8 cellular contexts compared by ENCODE assay signal in the genomic region with DNA sequence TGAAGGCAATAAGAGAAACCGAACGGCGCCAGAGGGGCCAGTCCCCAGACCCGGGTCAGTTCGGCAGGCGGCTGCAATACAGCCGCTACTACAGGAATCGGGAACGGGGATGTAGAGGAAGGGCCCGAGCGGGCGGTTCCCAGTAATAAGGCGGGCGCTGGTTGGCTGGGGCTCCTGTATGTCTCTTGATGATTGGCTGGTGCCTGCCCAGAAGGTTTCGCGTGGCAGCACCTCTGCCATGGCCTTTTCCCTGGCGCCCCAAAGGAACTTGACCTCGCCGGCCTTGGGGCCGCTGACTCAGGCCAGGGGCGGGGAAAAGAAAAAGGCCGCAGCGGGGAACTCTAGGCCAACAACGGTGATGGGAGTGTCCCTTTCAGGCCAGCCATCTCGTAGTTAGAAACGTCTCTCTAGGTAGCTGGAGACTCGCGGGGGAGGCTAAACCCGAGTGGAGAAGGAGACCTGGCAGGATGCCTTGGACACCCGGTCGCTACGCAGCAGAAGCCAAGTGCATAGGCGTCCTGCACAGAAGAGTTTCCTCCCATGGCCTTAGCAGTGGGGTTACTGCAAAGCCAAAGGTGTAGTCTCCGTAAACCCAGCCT. TPM values are rescaled to one million over a fixed set of nuclear protein-coding genes. Genes with fewer than 3 reads are reported as not detected.
DNase-seq lines count a peak whose midpoint lies in the region; ATAC-seq and TF ChIP-seq lines count a peak whose summit lies in the region.

A gene with protein sequence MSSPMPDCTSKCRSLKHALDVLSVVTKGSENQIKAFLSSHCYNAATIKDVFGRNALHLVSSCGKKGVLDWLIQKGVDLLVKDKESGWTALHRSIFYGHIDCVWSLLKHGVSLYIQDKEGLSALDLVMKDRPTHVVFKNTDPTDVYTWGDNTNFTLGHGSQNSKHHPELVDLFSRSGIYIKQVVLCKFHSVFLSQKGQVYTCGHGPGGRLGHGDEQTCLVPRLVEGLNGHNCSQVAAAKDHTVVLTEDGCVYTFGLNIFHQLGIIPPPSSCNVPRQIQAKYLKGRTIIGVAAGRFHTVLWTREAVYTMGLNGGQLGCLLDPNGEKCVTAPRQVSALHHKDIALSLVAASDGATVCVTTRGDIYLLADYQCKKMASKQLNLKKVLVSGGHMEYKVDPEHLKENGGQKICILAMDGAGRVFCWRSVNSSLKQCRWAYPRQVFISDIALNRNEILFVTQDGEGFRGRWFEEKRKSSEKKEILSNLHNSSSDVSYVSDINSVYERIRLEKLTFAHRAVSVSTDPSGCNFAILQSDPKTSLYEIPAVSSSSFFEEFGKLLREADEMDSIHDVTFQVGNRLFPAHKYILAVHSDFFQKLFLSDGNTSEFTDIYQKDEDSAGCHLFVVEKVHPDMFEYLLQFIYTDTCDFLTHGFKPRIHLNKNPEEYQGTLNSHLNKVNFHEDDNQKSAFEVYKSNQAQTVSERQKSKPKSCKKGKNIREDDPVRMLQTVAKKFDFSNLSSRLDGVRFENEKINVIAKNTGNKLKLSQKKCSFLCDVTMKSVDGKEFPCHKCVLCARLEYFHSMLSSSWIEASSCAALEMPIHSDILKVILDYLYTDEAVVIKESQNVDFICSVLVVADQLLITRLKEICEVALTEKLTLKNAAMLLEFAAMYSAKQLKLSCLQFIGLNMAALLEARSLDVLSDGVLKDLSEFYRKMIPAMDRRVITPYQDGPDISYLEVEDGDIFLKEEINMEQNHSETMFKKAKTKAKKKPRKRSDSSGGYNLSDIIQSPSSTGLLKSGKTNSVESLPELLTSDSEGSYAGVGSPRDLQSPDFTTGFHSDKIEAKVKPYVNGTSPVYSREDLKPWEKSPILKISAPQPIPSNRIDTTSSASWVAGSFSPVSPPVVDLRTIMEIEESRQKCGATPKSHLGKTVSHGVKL (N-terminal part only) (minus strand): TSS at position 111 of the 599 bp plus-strand sequence. CDS start 7,258 bp downstream, outside the sequence.

- TF ChIP-seq CTCF in CD8-positive, alpha-beta T cell (IDR thresholded peaks at IDR 0.05) = no peak

- intact Hi-C loops in CD8-positive, alpha-beta T cell (cut with DNase I, micrococcal nuclease) = loop anchor here (1.0 to 10.0 kb wide), 10 partner anchors 495 to 1980 kb away; a partner anchor contains a TSS

- peak; percentile 85 for ATAC-seq in CD8-positive, alpha-beta T cell
- ATAC-seq in GM19467 (IDR thresholded peaks at IDR 0.05; ENCODE audit: unreplicated experiment) = peak; percentile 84

- H3K4me3 Mint-ChIP-seq in CD8-positive, alpha-beta T cell = peak within 1 kb of the TSS; percentile 98

- POLR2A ChIA-PET in CD8-positive, alpha-beta T cell (lab: Charles Lee) = no interaction called here

- H3K27ac Mint-ChIP-seq in CD8-positive, alpha-beta T cell = peak within 1 kb of the TSS; percentile 97

- peaks cover 39% of the 10 kb centered on the region for H3K4me1 Mint-ChIP-seq in CD8-positive, alpha-beta T cell (ENCODE audit: low read depth)

- peak within 1 kb of the TSS; percentile 98 for H3K4me3 ChIP-seq in CD8-positive, alpha-beta T cell (ENCODE audit: low read depth, low read length)

- H3K27me3 Mint-ChIP-seq in CD8-positive, alpha-beta T cell (ENCODE audit: low read depth) = peaks cover 2% of the 10 kb centered on the region

- DNase-seq in CD8-positive, alpha-beta T cell = peak; percentile 84 to 97 (median 89)
- DNase-seq in HS-27A (ENCODE audit: low read depth) = peak; percentile 68
- peak; percentile 21 for DNase-seq in NK-92 (lab: John Stamatoyannopoulos, UW; ENCODE audit: unreplicated experiment)
- DNase-seq in activated CD8-positive, alpha-beta memory T cell treated with anti-CD3 and anti-CD28 coated beads for 1 hour (ENCODE audit: extremely low read depth in 1 of 2, low read depth in 1 of 2) = peak; percentile 73 to 85
- DNase-seq in effector CD8-positive, alpha-beta T cell (lab: John Stamatoyannopoulos, UW) = peak; percentile 84
- DNase-seq in medulla oblongata (ENCODE audit: extremely low spot score) = peak; percentile 95
- peak; percentile 65 for DNase-seq in stimulated activated CD8-positive, alpha-beta memory T cell treated with anti-CD3 and anti-CD28 coated beads, Interleukin-12 subunit alpha, Interleukin-12 subunit beta, amount 100 ng/mL, for 24 hours (ENCODE audit: extremely low read depth)

- H3K9me3 Mint-ChIP-seq in CD8-positive, alpha-beta T cell = no peaks in the 10 kb centered on the region

- no peaks in the 10 kb centered on the region for H3K36me3 ChIP-seq in CD8-positive, alpha-beta T cell (ENCODE audit: insufficient read depth, low read length)

- peak within 1 kb of the TSS; percentile 82 for H3K27ac ChIP-seq in CD8-positive, alpha-beta T cell (ENCODE audit: low read depth, low read length)

- peaks cover 24% of the 10 kb centered on the region for H3K4me1 ChIP-seq in CD8-positive, alpha-beta T cell (ENCODE audit: insufficient read depth, low read length)

- H3K27me3 ChIP-seq in CD8-positive, alpha-beta T cell (ENCODE audit: insufficient read depth, low read length) = no peaks in the 10 kb centered on the region

- H3K9me3 ChIP-seq in CD8-positive, alpha-beta T cell (ENCODE audit: low read length) = no peaks in the 10 kb centered on the region

- CTCF ChIA-PET in CD8-positive, alpha-beta T cell (lab: Charles Lee) = interaction anchor here (0.7 to 2.9 kb wide), 4 partner anchors 16 to 818 kb away, joined by 3 to 9 read pairs (median 6); a partner anchor contains a TSS

- peaks cover 12% of the 10 kb centered on the region for H3K36me3 Mint-ChIP-seq in CD8-positive, alpha-beta T cell

RNA-seq across cellular contexts. Expression of the gene that starts here (rescaled TPM):
- total RNA-seq in CD8-positive, alpha-beta T cell = 1 to 10 TPM; 9.7 to 9.9 TPM

Comparison
In these comparisons a context has a peak if more than half of its experiments do, and no peak if none do; other contexts are left out.
1. Peak in every context shown above with its lines: DNase-seq, ATAC-seq, H3K4me3 ChIP-seq and H3K27ac ChIP-seq.
2. DNase-seq: peak in every context shown above with its lines; median percentile 95 in medulla oblongata; 89 in CD8-positive, alpha-beta T cell; 84 in effector CD8-positive, alpha-beta T cell; 79 in activated CD8-positive, alpha-beta memory T cell treated with anti-CD3 and anti-CD28 coated beads for 1 hour; 68 in HS-27A; 65 in stimulated activated CD8-positive, alpha-beta memory T cell treated with anti-CD3 and anti-CD28 coated beads, Interleukin-12 subunit alpha, Interleukin-12 subunit beta, amount 100 ng/mL, for 24 hours; 21 in NK-92.